14 cellular contexts compared by ENCODE assay signal in the genomic region with DNA sequence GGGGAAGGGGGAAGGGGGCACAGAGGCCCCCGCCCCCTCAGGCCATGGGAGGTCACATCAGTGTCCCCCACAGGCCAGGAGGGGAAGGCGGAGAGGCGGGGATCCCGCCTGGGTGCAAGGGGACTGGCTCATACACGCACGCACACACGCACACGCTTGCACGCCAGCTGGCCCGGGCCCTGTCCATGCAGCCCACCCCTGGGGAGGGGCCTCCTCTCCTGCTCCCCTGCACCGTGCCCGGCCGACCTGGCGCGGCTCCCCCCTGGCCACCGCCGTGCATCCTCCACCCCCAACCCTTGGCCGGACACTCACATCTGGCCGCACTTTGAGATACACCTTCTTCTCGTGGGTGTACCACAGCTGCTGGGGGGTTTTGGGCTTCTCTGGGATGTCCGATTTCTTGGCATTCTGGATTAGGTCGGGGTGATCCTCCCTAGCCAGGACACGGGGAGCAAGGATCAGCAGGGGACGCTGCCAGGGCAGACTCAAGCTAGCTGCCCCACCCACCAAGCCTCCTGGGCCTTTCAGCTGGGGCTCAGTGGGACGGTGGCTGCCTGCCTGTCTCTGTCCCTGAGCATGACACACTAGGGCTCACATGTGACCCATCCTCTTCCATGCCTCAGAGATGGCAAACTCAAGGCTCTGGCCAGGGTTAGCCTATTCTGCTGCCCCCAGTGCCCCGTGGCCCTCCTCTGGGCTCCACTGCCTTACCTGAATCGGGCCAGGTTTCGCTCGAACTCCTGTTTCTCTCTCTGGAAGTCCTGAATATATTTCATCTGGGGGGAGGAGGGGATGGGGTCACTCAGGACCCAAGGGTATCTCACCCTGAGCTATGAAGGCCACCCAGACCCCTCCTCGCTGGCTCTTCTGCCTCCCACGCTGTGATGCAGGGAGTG. TPM values are rescaled to one million over a fixed set of nuclear protein-coding genes. Genes with fewer than 3 reads are reported as not detected.
A peak's percentile ranks its signal among the peaks of the same experiment; 100 is the strongest.
DNase-seq lines count a peak whose midpoint lies in the region; ATAC-seq, FAIRE-seq and TF ChIP-seq lines count a peak whose summit lies in the region.
"Had no signal": no experiment of that assay in that cellular context is flagged by ENCODE, and none has a peak within 500 bp of the region (broad histone marks: within the 10 kb centered on the region; RNA-seq: fewer than 3 reads in every experiment).

No MANE protein-coding gene starts in this region.

- no peak for TF ChIP-seq RAD21 in GM12878 (IDR thresholded peaks at IDR 0.05; ENCODE audit: insufficient read depth, low read depth, low read length)

- no peak for TF ChIP-seq EP300 in GM12878 (IDR thresholded peaks at IDR 0.05; ENCODE audit: borderline replicate concordance in 1 of 2, control insufficient read depth in 1 of 2, low read depth in 2 of 2, low read length in 2 of 2)

- H3K36me3 Mint-ChIP-seq in CD4-positive, CD25-positive, alpha-beta regulatory T cell, result peaks cover 40% of the 10 kb centered on the region

- peak; percentile 80 for TF ChIP-seq POLR2A in GM12878 (IDR thresholded peaks at IDR 0.05; ENCODE audit: low read depth, low read length)

- H3K27me3 ChIP-seq in CD4-positive, CD25-positive, alpha-beta regulatory T cell (ENCODE audit: control insufficient read depth, insufficient read depth, low read length), result no peaks in the 10 kb centered on the region
- H3K27me3 ChIP-seq in H7 (ENCODE audit: control insufficient read depth, insufficient read depth, low read length), result no peaks in the 10 kb centered on the region
- no peaks in the 10 kb centered on the region for H3K27me3 ChIP-seq in GM12878 (replicated peaks in 1 of 2; ENCODE audit: control insufficient read depth in 2 of 2, insufficient read depth in 2 of 2, low read length in 1 of 2)
- H3K27me3 ChIP-seq: body of pancreas, sigmoid colon had no signal

- peaks cover 0 to 72% (median 35%) of the 10 kb centered on the region in 4 donors for H3K4me1 Mint-ChIP-seq in CD4-positive, CD25-positive, alpha-beta regulatory T cell

- no peak overlapping the region for H3K9ac ChIP-seq in GM12878 (ENCODE audit: control insufficient read depth, insufficient read depth, low read length)

- SMC1A ChIA-PET in GM12878 (lab: Charles Lee; ENCODE audit: uncharacterized antibody, unreplicated experiment), result no interaction called here

- H3K27ac ChIP-seq in CD4-positive, CD25-positive, alpha-beta regulatory T cell (ENCODE audit: insufficient read depth, low read length, poor library complexity, severe bottlenecking), result no peak overlapping the region
- no peak overlapping the region for H3K27ac ChIP-seq in GM12878 (ENCODE audit: control insufficient read depth, insufficient read depth)
- H3K27ac ChIP-seq: body of pancreas, sigmoid colon had no signal

- H3K79me2 ChIP-seq in GM12878 (ENCODE audit: control insufficient read depth, insufficient read depth, low read length), result peaks cover 33% of the 10 kb centered on the region

- peak overlapping the region in 1 of 4 donors; percentile 55 for H3K4me3 Mint-ChIP-seq in CD4-positive, CD25-positive, alpha-beta regulatory T cell

- WGBS in GM12878 (ENCODE audit: insufficient coverage, insufficient replicate concordance, low lambda C conversion rate, missing lambda C conversion rate), result 89% methylated on average over 23 of the region's 31 CpGs

- intact Hi-C loops in GM12878 (cut with micrococcal nuclease; ENCODE audit: unreplicated experiment), result loop anchor here (10.0 kb wide), 1 partner anchor 292 kb away; a partner anchor contains a TSS

- BruUV-seq in GM12878 (replicated peaks; lab: Mats Ljungman, UMichigan), result no TSS peak

- no peak overlapping the region for H3K4me3 ChIP-seq in CD4-positive, CD25-positive, alpha-beta regulatory T cell (ENCODE audit: low read depth, low read length)
- no peak overlapping the region for H3K4me3 ChIP-seq in H7 (ENCODE audit: insufficient read depth, low read depth, low read length)
- H3K4me3 ChIP-seq in GM12878, result no peak overlapping the region
- H3K4me3 ChIP-seq: body of pancreas, sigmoid colon had no signal

- H3K4me1 ChIP-seq in CD4-positive, CD25-positive, alpha-beta regulatory T cell (ENCODE audit: control insufficient read depth, insufficient read depth, low read length, poor library complexity, severe bottlenecking), result peaks cover 56% of the 10 kb centered on the region
- H3K4me1 ChIP-seq in GM12878 (ENCODE audit: control insufficient read depth, insufficient read depth, low read length), result peaks cover 35% of the 10 kb centered on the region

- POLR2A ChIA-PET in GM12878 (lab: Charles Lee), result interaction anchor here (1.0 to 1.2 kb wide), 3 partner anchors 114 to 118 kb away, joined by 3 read pairs; no protein-coding TSS in a partner anchor

- no peaks in the 10 kb centered on the region for H3K27me3 Mint-ChIP-seq in CD4-positive, CD25-positive, alpha-beta regulatory T cell
- H3K27me3 Mint-ChIP-seq: effector memory CD8-positive, alpha-beta T cell had no signal

- peak overlapping the region in 2 of 3 donors; percentile 36 to 52 for H3K27ac Mint-ChIP-seq in CD4-positive, CD25-positive, alpha-beta regulatory T cell

- no peak for DNase-seq in CD4-positive, CD25-positive, alpha-beta regulatory T cell
- DNase-seq in H7, result peak; percentile 64
- DNase-seq in GM12878 (ENCODE audit: low read depth, low spot score), result no peak
- DNase-seq in C1 segment of cervical spinal cord (lab: John Stamatoyannopoulos, UW), result no peak
- DNase-seq in ACHN, result no peak
- DNase-seq: body of pancreas; effector memory CD8-positive, alpha-beta T cell; Kasumi-1; sigmoid colon had no signal

- CTCF ChIA-PET in GM12878 (lab: Yijun Ruan, JAX), result interaction anchor here (0.6 to 7.0 kb wide), 7 partner anchors 8 to 190 kb away, joined by 3 to 135 read pairs (median 45); a partner anchor contains a TSS

- in situ Hi-C loops in GM12878 (cut with MboI) (loop anchor here (25.0 kb wide), 1 partner anchor 300 kb away; a partner anchor contains a TSS), ACHN (cut with HindIII; ENCODE audit: low pct_ligation_motif_present, low pct_unique_long_range_greater_than_20kb, low sequenced_read_pairs) (no loop called here)

- RAD21 ChIA-PET in GM12878 (lab: Charles Lee; ENCODE audit: unreplicated experiment), result interaction anchor here (3.4 kb wide), 1 partner anchor 138 kb away, joined by 21 read pairs; no protein-coding TSS in a partner anchor

- H3K9me3 ChIP-seq in CD4-positive, CD25-positive, alpha-beta regulatory T cell (ENCODE audit: control insufficient read depth in 2 of 2, low read length in 2 of 2), result no peaks in the 10 kb centered on the region
- no peaks in the 10 kb centered on the region for H3K9me3 ChIP-seq in GM12878 (replicated peaks; ENCODE audit: control insufficient read depth, insufficient read depth, low read length)
- H3K9me3 ChIP-seq: body of pancreas, sigmoid colon had no signal

- no peak for ATAC-seq in CD4-positive, CD25-positive, alpha-beta regulatory T cell (ENCODE audit: low read depth in 2 of 2)
- ATAC-seq in GM12878 (no peak), HG02642 (IDR thresholded peaks at IDR 0.05; ENCODE audit: poor library complexity, unreplicated experiment) (no peak)
- ATAC-seq: body of pancreas; effector memory CD8-positive, alpha-beta T cell had no signal

- H4K20me1 ChIP-seq in GM12878 (ENCODE audit: control insufficient read depth, insufficient read depth), result peaks cover 2% of the 10 kb centered on the region; the same call in 1 of the 2 replicates

- no peak for FAIRE-seq in GM12878 (lab: Jason Lieb, UNC)

- no peaks in the 10 kb centered on the region for H3K9me3 Mint-ChIP-seq in CD4-positive, CD25-positive, alpha-beta regulatory T cell
- H3K9me3 Mint-ChIP-seq: effector memory CD8-positive, alpha-beta T cell; nephron had no signal

- H3K36me3 ChIP-seq in CD4-positive, CD25-positive, alpha-beta regulatory T cell (ENCODE audit: control insufficient read depth, insufficient read depth, low read length), result peaks cover 53% of the 10 kb centered on the region
- peaks cover 52% of the 10 kb centered on the region for H3K36me3 ChIP-seq in H7 (replicated peaks; ENCODE audit: control insufficient read depth, insufficient read depth, low read length)
- peaks cover 42 to 53% of the 10 kb centered on the region in 2 experiments for H3K36me3 ChIP-seq in GM12878 (ENCODE audit: control insufficient read depth in 2 of 2, insufficient read depth in 2 of 2, low read length in 1 of 2)

- H2AFZ ChIP-seq in GM12878 (ENCODE audit: control insufficient read depth, low read depth, low read length), result no peak overlapping the region

- no peak for TF ChIP-seq CTCF in GM12878 (IDR thresholded peaks at IDR 0.05 in 2 of 3, conservative IDR thresholded peaks at IDR 0.05 in 1 of 3; ENCODE audit: control insufficient read depth in 2 of 3, extremely low read depth in 1 of 3, insufficient read depth in 1 of 3, low read depth in 3 of 3, low read length in 3 of 3)

- H3K4me2 ChIP-seq in GM12878 (ENCODE audit: control insufficient read depth, insufficient read depth), result no peak overlapping the region

RNA-seq across cellular contexts. Expression of a gene that starts 6.7 kb away (rescaled TPM):
- total RNA-seq in CD4-positive, CD25-positive, alpha-beta regulatory T cell, result 104 TPM
- polyA plus RNA-seq in CD4-positive, CD25-positive, alpha-beta regulatory T cell, result 10 to 100 TPM; 22.3 to 28.5 (median 26.5) TPM
- 63.3 and 66.2 TPM in 2 replicates for total RNA-seq in H7 (2014; rRNA removed; shearing (Covaris generic))
- 81.2 and 86.5 TPM in 2 replicates for total RNA-seq in GM12878 (2013; cell fraction: nucleolus; rRNA removed)
- 91.9 and 92.2 TPM in 2 replicates for total RNA-seq in GM12878 (2014; rRNA removed)
- 71.8 and 80.6 TPM in 2 replicates for total RNA-seq in GM12878 (2014; rRNA removed; fragmentation: Illumina TruSeq; extraction: Trizol)
- total RNA-seq in GM12878 (2021), result 118 and 124 TPM in 2 replicates
- polyA plus RNA-seq in GM12878 (2011; ENCODE audit: low read depth), result 26.0 TPM
- polyA plus RNA-seq in GM12878 (2011; rRNA removed), result 28.5 and 32.9 TPM in 2 replicates
- polyA plus RNA-seq in GM12878 (2011; cell fraction: cytosol; rRNA removed), result 26.6 and 28.2 TPM in 2 replicates
- 60.3 and 110 TPM in 2 replicates for polyA plus RNA-seq in GM12878 (2011; cell fraction: nucleus; rRNA removed)
- polyA plus RNA-seq in GM12878 (2012), result 43.0 and 54.3 TPM in 2 replicates
- polyA plus RNA-seq in GM12878 (2014; fragmentation: Illumina TruSeq; extraction: Trizol), result 78.4 and 110 TPM in 2 replicates
- polyA plus RNA-seq in GM12878 (2014; fragmentation: Nextera tagmentation; extraction: Ambion mirVana), result 1 to 10 TPM; 2.2 to 4.3 TPM
- 79.5 and 89.3 TPM in 2 replicates for polyA plus RNA-seq in GM12878 (2014; rRNA removed)
- polyA plus RNA-seq in GM12878 (2016; fragmentation: Nextera tagmentation; extraction: Ambion mirVana), result 10 to 100 TPM; 77.0 to 79.8 TPM
- polyA minus RNA-seq in GM12878 (2011; rRNA and poly(A)+ RNA removed), result 22.5 and 30.8 TPM in 2 replicates
- polyA minus RNA-seq in GM12878 (2011; cell fraction: cytosol; rRNA and poly(A)+ RNA removed), result 12.6 and 18.1 TPM in 2 replicates
- 29.5 and 60.7 TPM in 2 replicates for polyA minus RNA-seq in GM12878 (2011; cell fraction: nucleus; rRNA and poly(A)+ RNA removed)

RNA-seq across cellular contexts. Expression of a gene that starts 13.1 kb away (rescaled TPM):
- 103 TPM for total RNA-seq in CD4-positive, CD25-positive, alpha-beta regulatory T cell
- polyA plus RNA-seq in CD4-positive, CD25-positive, alpha-beta regulatory T cell, result 10 to 100 TPM; 10.3 to 16.1 (median 12.6) TPM
- total RNA-seq in H7 (2014; rRNA removed; shearing (Covaris generic)), result 80.6 and 83.4 TPM in 2 replicates
- total RNA-seq in GM12878 (2013; cell fraction: nucleolus; rRNA removed), result 40.9 and 44.3 TPM in 2 replicates
- total RNA-seq in GM12878 (2014; rRNA removed) (35.4 and 41.2 TPM in 2 replicates), GM12878 (2014; rRNA removed; fragmentation: Illumina TruSeq; extraction: Trizol) (26.8 and 27.6 TPM in 2 replicates), GM12878 (2021) (75.5 and 78.7 TPM in 2 replicates)
- polyA plus RNA-seq in GM12878 (2011; ENCODE audit: low read depth), result 13.0 TPM
- polyA plus RNA-seq in GM12878 (2011; rRNA removed) (36.1 and 41.3 TPM in 2 replicates), GM12878 (2014; fragmentation: Illumina TruSeq; extraction: Trizol) (27.7 and 37.9 TPM in 2 replicates), GM12878 (2014; fragmentation: Nextera tagmentation; extraction: Ambion mirVana) (1 to 10 TPM in 1 of 2 experiments, under 1 TPM in 1; 0.71 to 2.3 TPM), GM12878 (2014; rRNA removed) (44.8 and 48.6 TPM in 2 replicates), GM12878 (2016; fragmentation: Nextera tagmentation; extraction: Ambion mirVana) (1 to 10 TPM; 6.8 to 8.8 TPM)
- 42.6 TPM in 2 replicates for polyA plus RNA-seq in GM12878 (2011; cell fraction: cytosol; rRNA removed)
- 96.8 and 107 TPM in 2 replicates for polyA plus RNA-seq in GM12878 (2011; cell fraction: nucleus; rRNA removed)
- polyA plus RNA-seq in GM12878 (2012), result 24.0 and 30.1 TPM in 2 replicates
- 39.7 and 45.8 TPM in 2 replicates for polyA minus RNA-seq in GM12878 (2011; rRNA and poly(A)+ RNA removed)
- polyA minus RNA-seq in GM12878 (2011; cell fraction: cytosol; rRNA and poly(A)+ RNA removed), result 11.5 and 13.8 TPM in 2 replicates
- polyA minus RNA-seq in GM12878 (2011; cell fraction: nucleus; rRNA and poly(A)+ RNA removed), result 30.8 and 60.6 TPM in 2 replicates

RNA-seq across cellular contexts. Expression of a gene that starts 26.0 kb away (rescaled TPM):
- 67.7 TPM for total RNA-seq in CD4-positive, CD25-positive, alpha-beta regulatory T cell
- 10 to 100 TPM; 31.7 to 43.7 (median 34.5) TPM for polyA plus RNA-seq in CD4-positive, CD25-positive, alpha-beta regulatory T cell
- 19.1 and 25.7 TPM in 2 replicates for total RNA-seq in H7 (2014; rRNA removed; shearing (Covaris generic))
- 24.8 and 26.0 TPM in 2 replicates for total RNA-seq in GM12878 (2013; cell fraction: nucleolus; rRNA removed)
- 23.8 and 24.0 TPM in 2 replicates for total RNA-seq in GM12878 (2014; rRNA removed)
- 10.3 and 10.6 TPM in 2 replicates for total RNA-seq in GM12878 (2014; rRNA removed; fragmentation: Illumina TruSeq; extraction: Trizol)
- 18.5 and 20.1 TPM in 2 replicates for total RNA-seq in GM12878 (2021)
- 16.3 TPM for polyA plus RNA-seq in GM12878 (2011; ENCODE audit: low read depth)
- polyA plus RNA-seq in GM12878 (2011; rRNA removed), result 16.1 and 20.8 TPM in 2 replicates
- polyA plus RNA-seq in GM12878 (2011; cell fraction: cytosol; rRNA removed), result 28.3 and 36.9 TPM in 2 replicates
- polyA plus RNA-seq in GM12878 (2011; cell fraction: nucleus; rRNA removed), result 147 and 181 TPM in 2 replicates
- 23.6 and 29.4 TPM in 2 replicates for polyA plus RNA-seq in GM12878 (2012)
- polyA plus RNA-seq in GM12878 (2014; fragmentation: Illumina TruSeq; extraction: Trizol), result 10.0 and 19.2 TPM in 2 replicates
- 1 to 10 TPM; 4.3 to 5.9 TPM for polyA plus RNA-seq in GM12878 (2014; fragmentation: Nextera tagmentation; extraction: Ambion mirVana)
- 29.6 and 34.0 TPM in 2 replicates for polyA plus RNA-seq in GM12878 (2014; rRNA removed)
- 10 to 100 TPM; 21.0 to 21.3 TPM for polyA plus RNA-seq in GM12878 (2016; fragmentation: Nextera tagmentation; extraction: Ambion mirVana)
- 10.5 and 15.0 TPM in 2 replicates for polyA minus RNA-seq in GM12878 (2011; rRNA and poly(A)+ RNA removed)
- polyA minus RNA-seq in GM12878 (2011; cell fraction: cytosol; rRNA and poly(A)+ RNA removed), result 5.1 and 6.2 TPM in 2 replicates
- polyA minus RNA-seq in GM12878 (2011; cell fraction: nucleus; rRNA and poly(A)+ RNA removed), result 12.0 and 17.9 TPM in 2 replicates

RNA-seq across cellular contexts. Expression of a gene that starts 42.3 kb away (rescaled TPM):
- total RNA-seq in CD4-positive, CD25-positive, alpha-beta regulatory T cell, result not detected
- polyA plus RNA-seq in CD4-positive, CD25-positive, alpha-beta regulatory T cell, result under 1 TPM in 2 of 4 donors, not detected in 2; 0.09 to 0.16 TPM
- total RNA-seq in H7 (2014; rRNA removed; shearing (Covaris generic)), result 0.17 TPM in 1 of 2 replicates, not detected in the other
- not detected in 2 replicates for total RNA-seq in GM12878 (2013; cell fraction: nucleolus; rRNA removed)
- total RNA-seq in GM12878 (2014; rRNA removed) (not detected in 2 replicates), GM12878 (2014; rRNA removed; fragmentation: Illumina TruSeq; extraction: Trizol) (not detected in 2 replicates), GM12878 (2021) (0.19 and 0.23 TPM in 2 replicates)
- 0.56 TPM for polyA plus RNA-seq in GM12878 (2011; ENCODE audit: low read depth)
- polyA plus RNA-seq in GM12878 (2011; rRNA removed) (not detected in 2 replicates), GM12878 (2014; fragmentation: Illumina TruSeq; extraction: Trizol) (not detected in 2 replicates), GM12878 (2014; fragmentation: Nextera tagmentation; extraction: Ambion mirVana) (under 1 TPM in 1 of 2 experiments, not detected in 1; 0.07 TPM), GM12878 (2014; rRNA removed) (0.11 and 1.1 TPM in 2 replicates), GM12878 (2016; fragmentation: Nextera tagmentation; extraction: Ambion mirVana) (under 1 TPM; 0.44 to 0.56 TPM)
- polyA plus RNA-seq in GM12878 (2011; cell fraction: cytosol; rRNA removed), result 0.06 TPM in 1 of 2 replicates, not detected in the other
- 0.25 and 0.41 TPM in 2 replicates for polyA plus RNA-seq in GM12878 (2011; cell fraction: nucleus; rRNA removed)
- polyA plus RNA-seq in GM12878 (2012), result 0.90 and 1.5 TPM in 2 replicates
- polyA minus RNA-seq in GM12878 (2011; rRNA and poly(A)+ RNA removed), result not detected in 2 replicates
- not detected in 2 replicates for polyA minus RNA-seq in GM12878 (2011; cell fraction: cytosol; rRNA and poly(A)+ RNA removed)
- polyA minus RNA-seq in GM12878 (2011; cell fraction: nucleus; rRNA and poly(A)+ RNA removed), result 0.29 TPM in 1 of 2 replicates, not detected in the other
- total RNA-seq: kidney epithelial cell, temporal lobe had no signal

RNA-seq across cellular contexts. Expression of a gene that starts 55.2 kb away (rescaled TPM):
- total RNA-seq in CD4-positive, CD25-positive, alpha-beta regulatory T cell, result not detected
- polyA plus RNA-seq in CD4-positive, CD25-positive, alpha-beta regulatory T cell, result not detected
- 0.07 TPM in 2 replicates for total RNA-seq in H7 (2014; rRNA removed; shearing (Covaris generic))
- total RNA-seq in GM12878 (2013; cell fraction: nucleolus; rRNA removed), result not detected in 2 replicates
- total RNA-seq in GM12878 (2014; rRNA removed) (not detected in 2 replicates), GM12878 (2014; rRNA removed; fragmentation: Illumina TruSeq; extraction: Trizol) (not detected in 2 replicates), GM12878 (2021) (not detected in 2 replicates)
- not detected for polyA plus RNA-seq in GM12878 (2011; ENCODE audit: low read depth)
- polyA plus RNA-seq in GM12878 (2011; rRNA removed) (not detected in 2 replicates), GM12878 (2014; fragmentation: Illumina TruSeq; extraction: Trizol) (not detected in 2 replicates), GM12878 (2014; fragmentation: Nextera tagmentation; extraction: Ambion mirVana) (not detected), GM12878 (2014; rRNA removed) (0.03 and 0.04 TPM in 2 replicates), GM12878 (2016; fragmentation: Nextera tagmentation; extraction: Ambion mirVana) (not detected)
- polyA plus RNA-seq in GM12878 (2011; cell fraction: cytosol; rRNA removed), result not detected in 2 replicates
- not detected in 2 replicates for polyA plus RNA-seq in GM12878 (2011; cell fraction: nucleus; rRNA removed)
- polyA plus RNA-seq in GM12878 (2012), result 0.03 TPM in 1 of 2 replicates, not detected in the other
- not detected in 2 replicates for polyA minus RNA-seq in GM12878 (2011; rRNA and poly(A)+ RNA removed)
- polyA minus RNA-seq in GM12878 (2011; cell fraction: cytosol; rRNA and poly(A)+ RNA removed), result not detected in 2 replicates
- polyA minus RNA-seq in GM12878 (2011; cell fraction: nucleus; rRNA and poly(A)+ RNA removed), result not detected in 2 replicates
- total RNA-seq: body of pancreas; kidney epithelial cell; T-helper 2 cell treated with Interferon-gamma antibody and Interleukin-4, amounts not matched to agents 100 ng/mL and 5 ng/mL, for 36 hours had no signal
